In genomic region chr7:140672382-140673062, GRCh38 we compare ENCODE assay signal across 8 cellular contexts. TPM values are rescaled to one million over a fixed set of nuclear protein-coding genes. Genes with fewer than 3 reads are reported as not detected.
DNase-seq lines count a peak whose midpoint lies in the region; ATAC-seq and TF ChIP-seq lines count a peak whose summit lies in the region.

TSS of gene ADCK2 (plus strand) at chr7:140672945. CDS start at chr7:140673331, 386 bp downstream.

- ATAC-seq in activated B cell treated with CpG ODN at 0.5 μM for 24 hours (ENCODE audit: low read depth): peak; percentile 67

- CTCF ChIA-PET in activated B cell treated with CpG ODN at 0.5 μM for 24 hours (lab: Charles Lee): no interaction called here

- DNase-seq in GM12865 (ENCODE audit: low read depth): peak; percentile 61
- DNase-seq in H4 (ENCODE audit: low spot score): no peak
- no peak for DNase-seq in M059J (ENCODE audit: low read depth)
- peak; percentile 66 for DNase-seq in activated B cell treated with CpG ODN at 0.5 μM for 24 hours
- peak; percentile 81 for DNase-seq in colonic mucosa
- DNase-seq in lower leg skin (ENCODE audit: low spot score in 2 of 2): no peak
- peak; percentile 56 for DNase-seq in stimulated activated CD4-positive, alpha-beta T cell treated with anti-CD3 and anti-CD28 coated beads, Interleukin-4, amount 100 ng/mL, for 24 hours
- DNase-seq in HCEC 1CT: no peak

- POLR2A ChIA-PET in activated B cell treated with CpG ODN at 0.5 μM for 24 hours (lab: Charles Lee): interaction anchor here (1.3 to 2.4 kb wide), 4 partner anchors 16 to 25 kb away, joined by 3 to 8 read pairs (median 4); partner anchors contain the start of gene NDUFB2

- no peaks in the 10 kb centered on the region for H3K9me3 ChIP-seq in colonic mucosa

- no peak for TF ChIP-seq POLR2A in lower leg skin (IDR thresholded peaks at IDR 0.05)

- no peaks in the 10 kb centered on the region for H3K36me3 Mint-ChIP-seq in activated B cell treated with CpG ODN at 0.5 μM for 24 hours (ENCODE audit: low read depth)

- H3K9ac ChIP-seq in colonic mucosa (ENCODE audit: low read depth in 2 of 2, low read length in 2 of 2): peak within 1 kb of the TSS; percentile 81 to 88

- peak within 1 kb of the TSS; percentile 88 for H3K4me3 Mint-ChIP-seq in activated B cell treated with CpG ODN at 0.5 μM for 24 hours

- H3K27ac ChIP-seq in colonic mucosa: peak within 1 kb of the TSS; percentile 89

- H3K27ac Mint-ChIP-seq in activated B cell treated with CpG ODN at 0.5 μM for 24 hours: peak within 1 kb of the TSS; percentile 86

- peaks cover 50% of the 10 kb centered on the region for H3K4me1 Mint-ChIP-seq in activated B cell treated with CpG ODN at 0.5 μM for 24 hours

- H3K4me3 ChIP-seq in GM12865 (ENCODE audit: low read depth, low read length) (peak within 1 kb of the TSS; percentile 72), colonic mucosa (peak within 1 kb of the TSS; percentile 68), lower leg skin (ENCODE audit: low read depth, poor library complexity, severe bottlenecking) (peak within 1 kb of the TSS; percentile 87)

- no peaks in the 10 kb centered on the region for H3K27me3 Mint-ChIP-seq in activated B cell treated with CpG ODN at 0.5 μM for 24 hours

- peaks cover 20% of the 10 kb centered on the region for H3K4me1 ChIP-seq in colonic mucosa

- intact Hi-C loops in activated B cell treated with CpG ODN at 0.5 μM for 24 hours (cut with micrococcal nuclease) (loop anchor here (1.0 to 10.0 kb wide), 3 partner anchors 16 to 1308 kb away; partner anchors contain the start of gene MKRN1), colonic mucosa (cut with DNase I) (loop anchor here (10.0 kb wide), 1 partner anchor 312 kb away; no protein-coding TSS in a partner anchor), lower leg skin (cut with DNase I; ENCODE audit: low total_unique reads) (no loop called here)

- 1 to 2% methylated on average over 10 to 29 of the region's 41 CpGs for WGBS in lower leg skin, 2 donors

- no peak for TF ChIP-seq CTCF in GM12865 (IDR thresholded peaks at IDR 0.05; ENCODE audit: insufficient read depth, low read depth, low read length, missing control alignments)
- no peak for TF ChIP-seq CTCF in activated B cell treated with CpG ODN at 0.5 μM for 24 hours (IDR thresholded peaks at IDR 0.05)
- TF ChIP-seq CTCF in colonic mucosa (IDR thresholded peaks at IDR 0.05): no peak
- TF ChIP-seq CTCF in lower leg skin (IDR thresholded peaks at IDR 0.05): no peak

- no peaks in the 10 kb centered on the region for H3K9me3 Mint-ChIP-seq in activated B cell treated with CpG ODN at 0.5 μM for 24 hours

- no peaks in the 10 kb centered on the region for H3K36me3 ChIP-seq in colonic mucosa

- no peaks in the 10 kb centered on the region for H3K27me3 ChIP-seq in colonic mucosa

RNA-seq across cellular contexts. Expression of gene ADCK2, which starts in this region (rescaled TPM):
- 14.2 and 22.0 TPM in 2 replicates for total RNA-seq in H4 (2014; rRNA removed; shearing (Covaris generic))
- total RNA-seq in M059J (2014; rRNA removed; shearing (Covaris generic)): 14.2 and 22.0 TPM in 2 replicates
- 17.6 and 19.1 TPM in 2 replicates for total RNA-seq in activated B cell treated with CpG ODN at 0.5 μM for 24 hours
- 10 to 100 TPM; 25.4 to 40.6 TPM for total RNA-seq in colonic mucosa
- 10 to 100 TPM; 48.0 to 65.9 (median 57.0) TPM for total RNA-seq in lower leg skin

Comparison
In these comparisons a context has a peak if more than half of its experiments do, and no peak if none do; other contexts are left out.
1. DNase-seq: peak in GM12865 (single experiment), activated B cell treated with CpG ODN at 0.5 μM for 24 hours (single experiment), colonic mucosa (single experiment) and stimulated activated CD4-positive, alpha-beta T cell treated with anti-CD3 and anti-CD28 coated beads, Interleukin-4, amount 100 ng/mL, for 24 hours (single experiment); none in H4 (single experiment), M059J (single experiment), lower leg skin (0 of 2) and HCEC 1CT (single experiment).
2. Peak in every context shown above with its lines, with median percentiles within 50 percentile points of each other: H3K4me3 ChIP-seq.